ENCODE assay signal across 1 cellular context in the genomic region with DNA sequence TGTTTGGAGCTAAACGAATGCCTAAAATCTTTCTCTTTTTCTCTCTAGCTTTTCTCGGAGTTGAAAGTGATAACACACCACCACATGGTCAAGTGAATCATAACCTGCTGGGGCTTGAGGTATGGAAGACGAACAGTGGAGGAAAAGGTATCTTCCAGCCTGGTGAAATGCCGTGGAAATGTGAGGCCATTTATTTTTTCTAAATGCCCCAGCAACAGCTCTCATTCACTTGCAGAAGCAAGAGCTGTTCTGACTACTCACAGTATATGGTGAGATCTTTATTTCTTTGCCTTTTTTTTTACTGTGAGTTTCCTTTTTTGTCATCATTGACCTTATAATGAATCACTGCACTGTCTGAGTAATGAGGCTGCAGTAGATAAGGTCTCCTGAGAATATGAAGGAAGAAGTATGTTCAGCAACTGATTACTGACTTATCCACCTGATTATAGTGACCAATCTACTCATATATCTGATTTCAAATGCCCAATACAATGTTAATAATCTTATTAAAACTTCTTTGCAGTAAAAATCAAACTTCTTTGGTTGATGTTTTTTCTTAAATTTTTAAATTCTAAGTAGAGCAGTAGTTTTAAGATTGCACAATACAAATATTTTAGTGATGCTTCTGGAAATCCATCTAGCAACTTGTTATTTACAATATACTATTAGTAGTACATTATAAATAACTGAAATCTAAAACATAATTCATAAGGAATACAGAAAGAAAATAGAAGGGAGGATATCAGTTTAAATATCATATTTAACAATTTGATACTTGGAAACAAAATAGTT.
TF ChIP-seq lines count a peak whose summit lies in the region.

No MANE protein-coding gene starts in this region.

TF ChIP-seq in WTC11, 78 proteins besides CTCF, POLR2A, EP300 and RAD21 (continued from another document):
- TF ChIP-seq, protein P1, sequence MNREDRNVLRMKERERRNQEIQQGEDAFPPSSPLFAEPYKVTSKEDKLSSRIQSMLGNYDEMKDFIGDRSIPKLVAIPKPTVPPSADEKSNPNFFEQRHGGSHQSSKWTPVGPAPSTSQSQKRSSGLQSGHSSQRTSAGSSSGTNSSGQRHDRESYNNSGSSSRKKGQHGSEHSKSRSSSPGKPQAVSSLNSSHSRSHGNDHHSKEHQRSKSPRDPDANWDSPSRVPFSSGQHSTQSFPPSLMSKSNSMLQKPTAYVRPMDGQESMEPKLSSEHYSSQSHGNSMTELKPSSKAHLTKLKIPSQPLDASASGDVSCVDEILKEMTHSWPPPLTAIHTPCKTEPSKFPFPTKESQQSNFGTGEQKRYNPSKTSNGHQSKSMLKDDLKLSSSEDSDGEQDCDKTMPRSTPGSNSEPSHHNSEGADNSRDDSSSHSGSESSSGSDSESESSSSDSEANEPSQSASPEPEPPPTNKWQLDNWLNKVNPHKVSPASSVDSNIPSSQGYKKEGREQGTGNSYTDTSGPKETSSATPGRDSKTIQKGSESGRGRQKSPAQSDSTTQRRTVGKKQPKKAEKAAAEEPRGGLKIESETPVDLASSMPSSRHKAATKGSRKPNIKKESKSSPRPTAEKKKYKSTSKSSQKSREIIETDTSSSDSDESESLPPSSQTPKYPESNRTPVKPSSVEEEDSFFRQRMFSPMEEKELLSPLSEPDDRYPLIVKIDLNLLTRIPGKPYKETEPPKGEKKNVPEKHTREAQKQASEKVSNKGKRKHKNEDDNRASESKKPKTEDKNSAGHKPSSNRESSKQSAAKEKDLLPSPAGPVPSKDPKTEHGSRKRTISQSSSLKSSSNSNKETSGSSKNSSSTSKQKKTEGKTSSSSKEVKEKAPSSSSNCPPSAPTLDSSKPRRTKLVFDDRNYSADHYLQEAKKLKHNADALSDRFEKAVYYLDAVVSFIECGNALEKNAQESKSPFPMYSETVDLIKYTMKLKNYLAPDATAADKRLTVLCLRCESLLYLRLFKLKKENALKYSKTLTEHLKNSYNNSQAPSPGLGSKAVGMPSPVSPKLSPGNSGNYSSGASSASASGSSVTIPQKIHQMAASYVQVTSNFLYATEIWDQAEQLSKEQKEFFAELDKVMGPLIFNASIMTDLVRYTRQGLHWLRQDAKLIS (CRISPR knock-in tag; IDR thresholded peaks at IDR 0.05; ENCODE audit: borderline replicate concordance) = no peak
- no peak for TF ChIP-seq JAZF1 (CRISPR knock-in tag; IDR thresholded peaks at IDR 0.05)
